In the genomic region with DNA sequence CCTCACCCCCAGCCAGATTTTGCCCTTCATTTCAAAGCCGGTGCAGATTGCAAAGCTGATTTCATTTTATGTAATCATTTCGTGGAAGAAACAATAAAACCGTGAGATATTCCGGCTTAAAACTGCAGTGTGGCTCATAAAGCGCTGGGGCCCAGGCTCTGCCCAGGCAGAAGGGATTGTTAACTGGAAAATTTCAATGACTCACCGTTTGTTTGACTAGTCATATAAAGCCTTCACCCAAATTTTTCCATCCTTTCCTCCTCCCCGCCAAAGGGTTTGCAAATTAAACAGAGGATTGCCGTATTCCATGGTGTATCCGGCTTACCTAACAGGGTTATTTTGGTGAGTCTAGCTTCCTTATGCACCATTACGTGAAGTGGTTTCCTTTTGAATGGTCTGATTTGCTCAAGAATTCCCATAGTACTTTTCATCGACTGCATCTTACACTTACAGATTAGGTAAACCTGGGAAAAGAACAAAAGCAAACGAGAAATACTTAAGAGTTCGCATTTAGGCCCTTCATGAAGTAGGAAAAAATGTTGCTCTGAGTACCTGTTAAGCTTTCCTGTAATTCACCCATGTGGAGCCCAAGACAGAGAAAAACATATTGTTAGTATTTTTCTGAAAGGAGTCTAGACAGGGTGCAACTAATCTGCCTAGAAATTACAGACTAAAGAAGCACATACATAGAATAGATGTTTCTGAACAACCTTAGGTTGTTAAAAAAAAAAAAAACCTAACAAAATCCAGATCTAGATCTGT, we compare ENCODE assay signal across 8 cellular contexts. TPM values are rescaled to one million over a fixed set of nuclear protein-coding genes. Genes with fewer than 3 reads are reported as not detected.
DNase-seq lines count a peak whose midpoint lies in the region; ATAC-seq, FAIRE-seq and TF ChIP-seq lines count a peak whose summit lies in the region.

No MANE protein-coding gene starts in this region.

- peak overlapping the region; percentile 95 for H3K9ac ChIP-seq in HepG2 (ENCODE audit: insufficient read depth, low read depth, low read length)

- H2AFZ ChIP-seq in HepG2 (ENCODE audit: low read length), result peak overlapping the region; percentile 97

- ATAC-seq in HepG2, result peak; percentile 75
- ATAC-seq in HG02852 (IDR thresholded peaks at IDR 0.05; ENCODE audit: unreplicated experiment), result no peak
- ATAC-seq in GM21423 (IDR thresholded peaks at IDR 0.05; ENCODE audit: unreplicated experiment), result no peak

- peak in 1 of 2 experiments; percentile 94; a peak in 3 of 4 replicates for TF ChIP-seq EP300 in HepG2 (IDR thresholded peaks at IDR 0.05; ENCODE audit: low read depth in 2 of 2, low read length in 2 of 2)
- no peak for TF ChIP-seq EP300 in HepG2 (CRISPR knock-in tag; IDR thresholded peaks at IDR 0.05; ENCODE audit: borderline replicate concordance)

- H3K4me1 ChIP-seq in HepG2 (ENCODE audit: insufficient read depth, low read length) (peaks cover 43% of the 10 kb centered on the region), tibial artery (peaks cover 0 to 29% (median 20%) of the 10 kb centered on the region in 4 donors)

- H3K79me2 ChIP-seq in HepG2 (ENCODE audit: insufficient read depth, low read length), result peaks cover 37% of the 10 kb centered on the region

- peaks cover 32% of the 10 kb centered on the region for H4K20me1 ChIP-seq in HepG2 (ENCODE audit: insufficient read depth, low read length)

- CTCF ChIA-PET in HepG2 (lab: Yijun Ruan, JAX; ENCODE audit: low intra/inter-chr PET ratio, low total read pairs), result no interaction called here

- TF ChIP-seq CTCF in brain (conservative IDR thresholded peaks at IDR 0.05) (no peak), HepG2 (CRISPR knock-in tag; IDR thresholded peaks at IDR 0.05) (no peak), tibial artery (IDR thresholded peaks at IDR 0.05) (no peak)

- TF ChIP-seq RAD21 in HepG2 (CRISPR knock-in tag; IDR thresholded peaks at IDR 0.05), result no peak; the same call in 1 of the 2 replicates

- H3K9me3 Mint-ChIP-seq in brain, result peaks cover 0 to 3% (median 0%) of the 10 kb centered on the region in 5 experiments

- POLR2A ChIA-PET in HepG2 (lab: Yijun Ruan, JAX), result interaction anchor here (0.8 to 2.5 kb wide), 18 partner anchors 10 to 1396 kb away, joined by 3 to 25 read pairs (median 4); partner anchors contain the start of genes SNX29 and ZC3H7A

- H3K27ac Mint-ChIP-seq in brain, result peak overlapping the region; percentile 69 to 94 (median 92)

- H3K36me3 Mint-ChIP-seq in brain, result peaks cover 16% of the 10 kb centered on the region

- H3K27me3 ChIP-seq in HepG2 (ENCODE audit: control insufficient read depth in 1 of 2, insufficient read depth in 2 of 2, low read length in 2 of 2) (no peaks in the 10 kb centered on the region; a peak in 1 of 5 replicates), tibial artery (no peaks in the 10 kb centered on the region)

- H3K27ac ChIP-seq in HepG2 (ENCODE audit: extremely low read length, insufficient read depth, low read length), result peak overlapping the region; percentile 94
- peak overlapping the region; percentile 91 to 94 for H3K27ac ChIP-seq in tibial artery

- TF ChIP-seq POLR2A in HepG2 (IDR thresholded peaks at IDR 0.05; ENCODE audit: insufficient read depth in 1 of 2, low read depth in 2 of 2, low read length in 2 of 2), result peak; percentile 47 to 87; a peak in 3 of 4 replicates

- H3K4me1 Mint-ChIP-seq in brain, result peaks cover 39% of the 10 kb centered on the region

- 1% methylated on average over 13 of the region's 13 CpGs for WGBS in HepG2 (ENCODE audit: low lambda C conversion rate)

- H3K4me3 ChIP-seq in HepG2 (replicated peaks in 1 of 3; ENCODE audit: insufficient read depth in 1 of 3, low read depth in 2 of 3, low read length in 3 of 3), result peak overlapping the region; percentile 59 to 76 (median 74)
- peak overlapping the region; percentile 80 to 96 for H3K4me3 ChIP-seq in tibial artery

- H3K27me3 Mint-ChIP-seq in brain, result peaks cover 14% of the 10 kb centered on the region

- peak; percentile 65 for DNase-seq in ELR (ENCODE audit: low read depth)
- DNase-seq in NCI-H146 (lab: John Stamatoyannopoulos, UW), result peak; percentile 85
- peak; percentile 99 for DNase-seq in HepG2 (ENCODE audit: low spot score)
- DNase-seq in tibial artery, result no peak
- no peak for DNase-seq in hepatic stellate cell (ENCODE audit: low spot score)

- BruUV-seq in HepG2 (replicated peaks; lab: Mats Ljungman, UMichigan), result TSS peak; percentile 97

- intact Hi-C loops in HepG2 (cut with micrococcal nuclease; ENCODE audit: unreplicated experiment), result loop anchor here (1.0 to 10.0 kb wide), 5 partner anchors 33 to 296 kb away; partner anchors contain the start of genes SNX29 and TXNDC11
- intact Hi-C loops in tibial artery (cut with DNase I; ENCODE audit: low total_unique reads), result loop anchor here (10.0 kb wide), 2 partner anchors 58 to 72 kb away; partner anchors contain the start of gene SNX29

- H3K4me3 Mint-ChIP-seq in brain, result peak overlapping the region; percentile 85 to 94 (median 90)

- in situ Hi-C loops in HepG2 (cut with HindIII; ENCODE audit: extremely low pct_ligation_motif_present, low pct_unique_long_range_greater_than_20kb), result no loop called here

- peak overlapping the region; percentile 94 for H3K4me2 ChIP-seq in HepG2 (ENCODE audit: low read depth, low read length)

- H3K9me3 ChIP-seq in HepG2 (ENCODE audit: low read length), result no peaks in the 10 kb centered on the region
- H3K9me3 ChIP-seq in tibial artery, result no peaks in the 10 kb centered on the region

- H3K36me3 ChIP-seq in HepG2 (replicated peaks in 1 of 2; ENCODE audit: control insufficient read depth in 1 of 2, insufficient read depth in 2 of 2, low read length in 2 of 2) (no peaks in the 10 kb centered on the region; a peak in 2 of 5 replicates), tibial artery (no peaks in the 10 kb centered on the region)

- FAIRE-seq in HepG2 (lab: Jason Lieb, UNC), result peak; percentile 98

RNA-seq across cellular contexts. Expression of gene GSPT1, which starts 0.9 kb away (rescaled TPM):
- polyA plus RNA-seq in brain (ENCODE audit: insufficient read depth, low read depth, low replicate concordance) (75.4 TPM), HepG2 (2011; rRNA removed) (98.6 and 120 TPM in 2 replicates)
- total RNA-seq in HepG2 (2016; rRNA removed; fragmentation: Illumina TruSeq; extraction: Trizol), result 316 and 449 TPM in 2 replicates
- 142 and 166 TPM in 2 replicates for total RNA-seq in HepG2 (2016; cell fraction: cytosol; rRNA removed; fragmentation: Illumina TruSeq; extraction: Trizol; ENCODE audit: low read depth)
- total RNA-seq in HepG2 (2016; cell fraction: insoluble cytoplasmic fraction; rRNA removed; fragmentation: Illumina TruSeq; extraction: Trizol), result 314 and 417 TPM in 2 replicates
- 280 and 333 TPM in 2 replicates for total RNA-seq in HepG2 (2016; cell fraction: membrane; rRNA removed; fragmentation: Illumina TruSeq; extraction: Trizol)
- 170 and 204 TPM in 2 replicates for total RNA-seq in HepG2 (2016; cell fraction: nucleus; rRNA removed; fragmentation: Illumina TruSeq; extraction: Trizol)
- polyA plus RNA-seq in HepG2 (2011; cell fraction: cytosol; rRNA removed), result 55.3 and 92.7 TPM in 2 replicates
- polyA plus RNA-seq in HepG2 (2011; cell fraction: nucleus; rRNA removed), result 39.3 and 51.1 TPM in 2 replicates
- 194 and 213 TPM in 2 replicates for polyA plus RNA-seq in HepG2 (2012)
- 133 and 153 TPM in 2 replicates for polyA plus RNA-seq in HepG2 (2016; cell fraction: cytosol; fragmentation: Illumina TruSeq; extraction: Trizol; ENCODE audit: low read depth)
- polyA plus RNA-seq in HepG2 (2016; cell fraction: insoluble cytoplasmic fraction; fragmentation: Illumina TruSeq; extraction: Trizol; ENCODE audit: low read depth), result 441 and 497 TPM in 2 replicates
- polyA plus RNA-seq in HepG2 (2016; cell fraction: membrane; fragmentation: Illumina TruSeq; extraction: Trizol; ENCODE audit: low read depth), result 227 and 277 TPM in 2 replicates
- 226 and 252 TPM in 2 replicates for polyA plus RNA-seq in HepG2 (2016; cell fraction: nucleus; fragmentation: Illumina TruSeq; extraction: Trizol; ENCODE audit: insufficient read depth, low read depth)
- polyA minus RNA-seq in HepG2 (2011; rRNA and poly(A)+ RNA removed; ENCODE audit: low replicate concordance), result 49.8 and 61.5 TPM in 2 replicates
- 151 and 204 TPM in 2 replicates for polyA minus RNA-seq in HepG2 (2011; cell fraction: cytosol; rRNA and poly(A)+ RNA removed)
- polyA minus RNA-seq in HepG2 (2011; cell fraction: nucleus; rRNA and poly(A)+ RNA removed), result 104 and 140 TPM in 2 replicates

RNA-seq across cellular contexts. Expression of gene NPIPB2, which starts 25.1 kb away (rescaled TPM):
- 7.8 TPM for polyA plus RNA-seq in brain (ENCODE audit: insufficient read depth, low read depth, low replicate concordance)
- 1.8 TPM in 1 of 2 replicates, not detected in the other for total RNA-seq in HepG2 (2016; rRNA removed; fragmentation: Illumina TruSeq; extraction: Trizol)
- total RNA-seq in HepG2 (2016; cell fraction: cytosol; rRNA removed; fragmentation: Illumina TruSeq; extraction: Trizol; ENCODE audit: low read depth), result 0.62 TPM in 1 of 2 replicates, not detected in the other
- 0.80 TPM in 1 of 2 replicates, not detected in the other for total RNA-seq in HepG2 (2016; cell fraction: insoluble cytoplasmic fraction; rRNA removed; fragmentation: Illumina TruSeq; extraction: Trizol)
- total RNA-seq in HepG2 (2016; cell fraction: membrane; rRNA removed; fragmentation: Illumina TruSeq; extraction: Trizol), result 0.90 TPM in 1 of 2 replicates, not detected in the other
- total RNA-seq in HepG2 (2016; cell fraction: nucleus; rRNA removed; fragmentation: Illumina TruSeq; extraction: Trizol), result 5.1 and 6.2 TPM in 2 replicates
- polyA plus RNA-seq in HepG2 (2011; rRNA removed), result 3.2 and 4.1 TPM in 2 replicates
- polyA plus RNA-seq in HepG2 (2011; cell fraction: cytosol; rRNA removed), result 0.36 TPM in 2 replicates
- 14.3 and 18.9 TPM in 2 replicates for polyA plus RNA-seq in HepG2 (2011; cell fraction: nucleus; rRNA removed)
- polyA plus RNA-seq in HepG2 (2012), result 4.7 and 8.0 TPM in 2 replicates
- polyA plus RNA-seq in HepG2 (2016; cell fraction: cytosol; fragmentation: Illumina TruSeq; extraction: Trizol; ENCODE audit: low read depth), result not detected in 2 replicates
- polyA plus RNA-seq in HepG2 (2016; cell fraction: insoluble cytoplasmic fraction; fragmentation: Illumina TruSeq; extraction: Trizol; ENCODE audit: low read depth), result 1.3 and 1.4 TPM in 2 replicates
- 0.79 TPM in 1 of 2 replicates, not detected in the other for polyA plus RNA-seq in HepG2 (2016; cell fraction: membrane; fragmentation: Illumina TruSeq; extraction: Trizol; ENCODE audit: low read depth)
- polyA plus RNA-seq in HepG2 (2016; cell fraction: nucleus; fragmentation: Illumina TruSeq; extraction: Trizol; ENCODE audit: insufficient read depth, low read depth), result 30.6 and 37.6 TPM in 2 replicates
- polyA minus RNA-seq in HepG2 (2011; rRNA and poly(A)+ RNA removed; ENCODE audit: low replicate concordance), result 2.0 and 9.1 TPM in 2 replicates
- 1.3 TPM in 1 of 2 replicates, not detected in the other for polyA minus RNA-seq in HepG2 (2011; cell fraction: cytosol; rRNA and poly(A)+ RNA removed)
- 9.1 and 14.2 TPM in 2 replicates for polyA minus RNA-seq in HepG2 (2011; cell fraction: nucleus; rRNA and poly(A)+ RNA removed)

RNA-seq across cellular contexts. Expression of gene TNFRSF17, which starts 48.3 kb away (rescaled TPM):
- polyA plus RNA-seq in brain (ENCODE audit: insufficient read depth, low read depth, low replicate concordance) (not detected), HepG2 (2011; rRNA removed) (not detected in 2 replicates)
- not detected in 2 replicates for total RNA-seq in HepG2 (2016; rRNA removed; fragmentation: Illumina TruSeq; extraction: Trizol)
- total RNA-seq in HepG2 (2016; cell fraction: cytosol; rRNA removed; fragmentation: Illumina TruSeq; extraction: Trizol; ENCODE audit: low read depth), result not detected in 2 replicates
- not detected in 2 replicates for total RNA-seq in HepG2 (2016; cell fraction: insoluble cytoplasmic fraction; rRNA removed; fragmentation: Illumina TruSeq; extraction: Trizol)
- not detected in 2 replicates for total RNA-seq in HepG2 (2016; cell fraction: membrane; rRNA removed; fragmentation: Illumina TruSeq; extraction: Trizol)
- total RNA-seq in HepG2 (2016; cell fraction: nucleus; rRNA removed; fragmentation: Illumina TruSeq; extraction: Trizol), result not detected in 2 replicates
- not detected in 2 replicates for polyA plus RNA-seq in HepG2 (2011; cell fraction: cytosol; rRNA removed)
- polyA plus RNA-seq in HepG2 (2011; cell fraction: nucleus; rRNA removed), result not detected in 2 replicates
- polyA plus RNA-seq in HepG2 (2012), result not detected in 2 replicates
- not detected in 2 replicates for polyA plus RNA-seq in HepG2 (2016; cell fraction: cytosol; fragmentation: Illumina TruSeq; extraction: Trizol; ENCODE audit: low read depth)
- polyA plus RNA-seq in HepG2 (2016; cell fraction: insoluble cytoplasmic fraction; fragmentation: Illumina TruSeq; extraction: Trizol; ENCODE audit: low read depth), result not detected in 2 replicates
- not detected in 2 replicates for polyA plus RNA-seq in HepG2 (2016; cell fraction: membrane; fragmentation: Illumina TruSeq; extraction: Trizol; ENCODE audit: low read depth)
- polyA plus RNA-seq in HepG2 (2016; cell fraction: nucleus; fragmentation: Illumina TruSeq; extraction: Trizol; ENCODE audit: insufficient read depth, low read depth), result not detected in 2 replicates
- polyA minus RNA-seq in HepG2 (2011; rRNA and poly(A)+ RNA removed; ENCODE audit: low replicate concordance), result not detected in 2 replicates
- polyA minus RNA-seq in HepG2 (2011; cell fraction: cytosol; rRNA and poly(A)+ RNA removed), result not detected in 2 replicates
- polyA minus RNA-seq in HepG2 (2011; cell fraction: nucleus; rRNA and poly(A)+ RNA removed), result not detected in 2 replicates

RNA-seq across cellular contexts. Expression of gene SNX29, which starts 59.8 kb away (rescaled TPM):
- polyA plus RNA-seq in brain (ENCODE audit: insufficient read depth, low read depth, low replicate concordance), result 13.6 TPM
- total RNA-seq in HepG2 (2016; rRNA removed; fragmentation: Illumina TruSeq; extraction: Trizol), result 5.2 and 6.5 TPM in 2 replicates
- total RNA-seq in HepG2 (2016; cell fraction: cytosol; rRNA removed; fragmentation: Illumina TruSeq; extraction: Trizol; ENCODE audit: low read depth), result 3.1 and 5.5 TPM in 2 replicates
- total RNA-seq in HepG2 (2016; cell fraction: insoluble cytoplasmic fraction; rRNA removed; fragmentation: Illumina TruSeq; extraction: Trizol), result 3.4 and 4.6 TPM in 2 replicates
- total RNA-seq in HepG2 (2016; cell fraction: membrane; rRNA removed; fragmentation: Illumina TruSeq; extraction: Trizol), result 2.5 and 3.3 TPM in 2 replicates
- total RNA-seq in HepG2 (2016; cell fraction: nucleus; rRNA removed; fragmentation: Illumina TruSeq; extraction: Trizol), result 8.7 and 12.7 TPM in 2 replicates
- 3.4 TPM in 2 replicates for polyA plus RNA-seq in HepG2 (2011; rRNA removed)
- 2.5 and 2.6 TPM in 2 replicates for polyA plus RNA-seq in HepG2 (2011; cell fraction: cytosol; rRNA removed)
- polyA plus RNA-seq in HepG2 (2011; cell fraction: nucleus; rRNA removed), result 4.1 and 4.5 TPM in 2 replicates
- polyA plus RNA-seq in HepG2 (2012), result 2.7 and 3.1 TPM in 2 replicates
- 0.49 and 0.50 TPM in 2 replicates for polyA plus RNA-seq in HepG2 (2016; cell fraction: cytosol; fragmentation: Illumina TruSeq; extraction: Trizol; ENCODE audit: low read depth)
- 2.6 and 3.8 TPM in 2 replicates for polyA plus RNA-seq in HepG2 (2016; cell fraction: insoluble cytoplasmic fraction; fragmentation: Illumina TruSeq; extraction: Trizol; ENCODE audit: low read depth)
- polyA plus RNA-seq in HepG2 (2016; cell fraction: membrane; fragmentation: Illumina TruSeq; extraction: Trizol; ENCODE audit: low read depth), result 0.64 and 0.65 TPM in 2 replicates
- 3.4 and 3.7 TPM in 2 replicates for polyA plus RNA-seq in HepG2 (2016; cell fraction: nucleus; fragmentation: Illumina TruSeq; extraction: Trizol; ENCODE audit: insufficient read depth, low read depth)
- polyA minus RNA-seq in HepG2 (2011; rRNA and poly(A)+ RNA removed; ENCODE audit: low replicate concordance), result 16.0 and 20.2 TPM in 2 replicates
- 2.9 and 3.2 TPM in 2 replicates for polyA minus RNA-seq in HepG2 (2011; cell fraction: cytosol; rRNA and poly(A)+ RNA removed)
- polyA minus RNA-seq in HepG2 (2011; cell fraction: nucleus; rRNA and poly(A)+ RNA removed), result 15.6 and 19.6 TPM in 2 replicates

Comparison
In these comparisons a context has a peak if more than half of its experiments do, and no peak if none do; other contexts are left out.
1. DNase-seq: peak in ELR (single experiment), NCI-H146 (single experiment) and HepG2 (single experiment); none in tibial artery (0 of 2) and hepatic stellate cell (single experiment).